ENCODE assay signal across 17 cellular contexts in the genomic region with DNA sequence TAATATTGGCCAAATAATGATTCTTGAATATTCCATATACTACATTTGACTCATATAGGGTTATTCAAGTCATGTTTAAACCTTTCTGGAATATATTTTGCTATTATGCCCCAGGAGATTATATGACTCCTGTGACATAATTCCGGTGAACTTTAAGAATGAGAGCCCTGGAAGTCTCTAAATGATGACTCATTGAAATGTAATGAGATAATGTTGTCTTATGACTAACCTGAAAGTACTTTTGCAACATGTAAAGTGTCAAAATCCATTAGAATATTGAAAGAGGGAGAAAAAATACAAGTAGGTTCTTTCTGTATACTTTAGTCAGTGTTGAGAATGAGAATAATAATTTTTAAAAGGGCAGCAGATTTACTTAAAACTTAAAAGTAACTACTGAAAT.
DNase-seq lines count a peak whose midpoint lies in the region; ATAC-seq lines count a peak whose summit lies in the region.
"Had no signal": no experiment of that assay in that cellular context is flagged by ENCODE, and none has a peak within 500 bp of the region (broad histone marks: within the 10 kb centered on the region; RNA-seq: fewer than 3 reads in every experiment).

No MANE protein-coding gene starts in this region.

- peak; percentile 62 for ATAC-seq in GM21717 (IDR thresholded peaks at IDR 0.05; ENCODE audit: unreplicated experiment)
- ATAC-seq in esophagus mucosa, result peak; percentile 68
- no peak for ATAC-seq in GM19023 (IDR thresholded peaks at IDR 0.05; ENCODE audit: unreplicated experiment)
- ATAC-seq: stimulated activated naive CD8-positive, alpha-beta T cell treated with anti-CD3 and anti-CD28 coated beads, Interleukin-15, amount 100 ng/mL, for 72 hours had no signal

- peak; percentile 69 for DNase-seq in RKO (ENCODE audit: low spot score)
- peak; percentile 89 for DNase-seq in renal cortical epithelial cell (ENCODE audit: low read depth)
- DNase-seq in activated naive CD4-positive, alpha-beta T cell treated with anti-CD3 and anti-CD28 coated beads, Interleukin-2, amount 50 U/mL, for 16 hours, result no peak
- DNase-seq in 8988T, result no peak
- DNase-seq in inferior parietal cortex (ENCODE audit: extremely low spot score), result no peak
- DNase-seq: activated B cell treated with CpG ODN at 0.5 μM for 24 hours; activated T-cell treated with anti-CD3 and anti-CD28 coated beads, Interleukin-2, amount 50 U/mL, for 1 hour; CD8-positive, alpha-beta memory T cell; NCI-H1417; NCI-H526 treated with DMSO at 0.1 percent for 48 hours; occipital lobe; SIG-M5; stimulated activated CD4-positive, alpha-beta T cell treated with anti-CD3 and anti-CD28 coated beads, Interleukin-4, amount 100 ng/mL, for 4 hours; stimulated activated naive CD8-positive, alpha-beta T cell treated with anti-CD3 and anti-CD28 coated beads, Interleukin-15, amount 100 ng/mL, for 72 hours had no signal

Comparison
In these comparisons a context has a peak if more than half of its experiments do, and no peak if none do; other contexts are left out.
1. DNase-seq: peak in RKO (single experiment) and renal cortical epithelial cell (single experiment); none in activated naive CD4-positive, alpha-beta T cell treated with anti-CD3 and anti-CD28 coated beads, Interleukin-2, amount 50 U/mL, for 16 hours (single experiment), 8988T (single experiment) and inferior parietal cortex (single experiment).